Comparison of ENCODE assay signal across 21 cellular contexts in the genomic region with DNA sequence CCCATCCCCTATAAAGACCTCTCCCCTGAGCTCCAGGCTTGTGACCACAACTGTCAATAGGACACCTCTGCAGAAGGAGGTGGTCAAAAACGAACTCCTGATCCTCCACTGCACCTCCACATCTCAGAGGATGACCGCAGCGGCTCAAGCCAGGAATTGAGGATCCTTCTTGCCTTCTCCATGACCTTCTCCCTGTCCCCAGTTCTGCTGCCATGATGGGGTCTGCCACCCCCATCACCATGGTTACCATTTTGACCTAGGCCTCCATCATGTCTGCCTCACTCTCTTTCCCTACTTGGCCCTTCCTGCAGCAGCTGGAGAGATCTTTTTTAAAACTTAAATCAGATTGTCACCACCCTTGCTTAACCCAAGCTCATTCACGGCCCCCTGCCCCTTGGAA.
"Had no signal": no experiment of that assay in that cellular context is flagged by ENCODE, and none has a peak within 500 bp of the region (broad histone marks: within the 10 kb centered on the region; RNA-seq: fewer than 3 reads in every experiment).

No MANE protein-coding gene starts in this region.

- H3K9me3 ChIP-seq: MG63, SJCRH30 had no signal

- H3K4me1 ChIP-seq: SJCRH30 had no signal

- DNase-seq: Karpas-422, KG1, MG63, NCI-H1092, NCI-H1105 treated with DMSO at 0.1 percent for 48 hours, NCI-H1436, NCI-H187, NCI-H2029, NCI-H2081 treated with DMSO at 0.1 percent for 48 hours, NCI-H2171, NCI-H226, NCI-H446, NCI-H510A, NCI-H524 treated with DMSO at 0.1 percent for 48 hours, NCI-H69, NCI-H774, SHP77 treated with DMSO at 0.1 percent for 48 hours, SJCRH30 had no signal

- H3K27ac ChIP-seq: RWPE1, SJCRH30 had no signal

- H3K36me3 ChIP-seq: MG63, SJCRH30 had no signal

- H3K27me3 ChIP-seq: MG63 had no signal

- ATAC-seq: Panc1, SK-N-SH treated with all-trans-retinoic acid at 6 μM for 48 hours had no signal

- H3K4me3 ChIP-seq: MG63, SJCRH30 had no signal
